In the genomic region with DNA sequence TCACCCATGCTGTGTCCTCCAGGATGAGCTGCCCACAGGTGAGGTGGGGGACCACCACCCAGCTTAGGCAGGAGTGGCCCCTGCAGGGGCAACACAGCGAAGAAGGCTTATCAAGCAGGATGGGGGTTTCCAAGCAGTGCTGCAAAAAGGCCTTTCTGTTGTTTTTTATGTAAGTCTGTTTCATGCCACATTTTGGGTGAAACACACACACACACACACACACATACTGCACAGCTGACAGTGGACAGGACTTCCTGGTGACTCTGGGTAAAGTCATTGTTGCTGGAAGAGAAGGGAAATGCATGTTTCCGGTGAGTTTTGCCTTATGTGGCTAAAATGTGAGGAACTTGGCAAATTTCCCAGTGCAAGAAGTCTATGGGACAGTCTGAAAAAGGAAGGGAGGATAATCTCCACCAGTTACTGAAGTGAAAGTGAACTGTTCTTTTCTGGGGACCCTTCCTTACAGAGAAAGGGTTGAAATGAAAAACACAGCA, we compare ENCODE assay signal across 8 cellular contexts.
A peak's percentile ranks its signal among the peaks of the same experiment; 100 is the strongest.
DNase-seq lines count a peak whose midpoint lies in the region; ATAC-seq and TF ChIP-seq lines count a peak whose summit lies in the region.

No MANE protein-coding gene starts in this region.

- peaks cover 5% of the 10 kb centered on the region for H3K9me3 Mint-ChIP-seq in CD8-positive, alpha-beta T cell
- no peaks in the 10 kb centered on the region for H3K9me3 Mint-ChIP-seq in nephron progenitor cell

- no peak overlapping the region for H3K27ac Mint-ChIP-seq in CD8-positive, alpha-beta T cell
- no peak overlapping the region for H3K27ac Mint-ChIP-seq in nephron progenitor cell

- POLR2A ChIA-PET in CD8-positive, alpha-beta T cell (lab: Charles Lee) = interaction anchor here (0.7 kb wide), 1 partner anchor 49 kb away, joined by 3 read pairs; no protein-coding TSS in a partner anchor
- POLR2A ChIA-PET in OCI-LY7 (lab: Charles Lee) = interaction anchor here (0.7 to 1.3 kb wide), 5 partner anchors 8 to 465 kb away, joined by 3 to 6 read pairs (median 3); no protein-coding TSS in a partner anchor

- no peak overlapping the region for H3K27ac ChIP-seq in CD8-positive, alpha-beta T cell (ENCODE audit: low read depth, low read length)
- H3K27ac ChIP-seq in OCI-LY7 (ENCODE audit: low read depth, low read length, poor library complexity, severe bottlenecking) (peak overlapping the region; percentile 42), colonic mucosa (peak overlapping the region; percentile 51), lung (ENCODE audit: low read depth in 1 of 2, low read length in 1 of 2) (peak overlapping the region; percentile 12 to 70), vagina (peak overlapping the region; percentile 21)

- H4K20me1 ChIP-seq in OCI-LY7 (ENCODE audit: insufficient read depth, low read length) = no peaks in the 10 kb centered on the region

- DNase-seq in CD8-positive, alpha-beta T cell = peak in 1 of 7 experiments; percentile 33
- DNase-seq in OCI-LY7 (ENCODE audit: low spot score) = peak; percentile 68
- DNase-seq in colonic mucosa = peak; percentile 47
- peak; percentile 45 for DNase-seq in lung (ENCODE audit: low spot score)
- no peak for DNase-seq in vagina (ENCODE audit: extremely low spot score in 2 of 2)
- DNase-seq in DMS114 treated with DMSO at 0.1 percent for 48 hours (lab: John Stamatoyannopoulos, UW; ENCODE audit: unreplicated experiment) = no peak
- DNase-seq in nephron progenitor cell = no peak

- H3K27me3 Mint-ChIP-seq in CD8-positive, alpha-beta T cell (ENCODE audit: low read depth) = no peaks in the 10 kb centered on the region
- H3K27me3 Mint-ChIP-seq in nephron progenitor cell (ENCODE audit: low read depth, poor library complexity) = peaks cover 3% of the 10 kb centered on the region

- 18 to 25% methylated on average over 2 of the region's 2 CpGs for WGBS in lung, 2 donors

- no peak overlapping the region for H3K4me3 Mint-ChIP-seq in CD8-positive, alpha-beta T cell
- H3K4me3 Mint-ChIP-seq in nephron progenitor cell = no peak overlapping the region

- peak overlapping the region; percentile 60 for H3K4me2 ChIP-seq in OCI-LY7 (ENCODE audit: low read length)

- CTCF ChIA-PET in CD8-positive, alpha-beta T cell (lab: Charles Lee) = no interaction called here
- CTCF ChIA-PET in OCI-LY7 (lab: Charles Lee; ENCODE audit: unreplicated experiment) = interaction anchor here (0.5 kb wide), 1 partner anchor 91 kb away, joined by 3 read pairs; no protein-coding TSS in a partner anchor

- H3K9me2 ChIP-seq in OCI-LY7 (ENCODE audit: insufficient read depth, low read length) = no peaks in the 10 kb centered on the region

- H3K36me3 ChIP-seq in CD8-positive, alpha-beta T cell (ENCODE audit: insufficient read depth, low read length) = no peaks in the 10 kb centered on the region
- no peaks in the 10 kb centered on the region for H3K36me3 ChIP-seq in OCI-LY7 (ENCODE audit: insufficient read depth, low read length)
- H3K36me3 ChIP-seq in colonic mucosa = no peaks in the 10 kb centered on the region
- H3K36me3 ChIP-seq in lung (ENCODE audit: control insufficient read depth in 2 of 2, insufficient read depth in 2 of 2, low read length in 2 of 2) = no peaks in the 10 kb centered on the region
- no peaks in the 10 kb centered on the region for H3K36me3 ChIP-seq in vagina

- peaks cover 13% of the 10 kb centered on the region for H3K4me1 ChIP-seq in CD8-positive, alpha-beta T cell (ENCODE audit: insufficient read depth, low read length)
- H3K4me1 ChIP-seq in OCI-LY7 (ENCODE audit: insufficient read depth, low read length, poor library complexity, severe bottlenecking) (peaks cover 42% of the 10 kb centered on the region), colonic mucosa (no peaks in the 10 kb centered on the region), lung (ENCODE audit: control insufficient read depth in 2 of 2, insufficient read depth in 2 of 2, low read length in 2 of 2) (peaks cover 3 to 4% of the 10 kb centered on the region in 2 donors), vagina (peaks cover 21% of the 10 kb centered on the region)

- no peaks in the 10 kb centered on the region for H3K9me3 ChIP-seq in CD8-positive, alpha-beta T cell (ENCODE audit: low read length)
- no peaks in the 10 kb centered on the region for H3K9me3 ChIP-seq in OCI-LY7 (ENCODE audit: low read length)
- H3K9me3 ChIP-seq in colonic mucosa = no peaks in the 10 kb centered on the region
- H3K9me3 ChIP-seq in lung (ENCODE audit: control insufficient read depth in 2 of 2, insufficient read depth in 1 of 2, low read length in 1 of 2) = no peaks in the 10 kb centered on the region
- no peaks in the 10 kb centered on the region for H3K9me3 ChIP-seq in vagina

- intact Hi-C loops in CD8-positive, alpha-beta T cell (cut with DNase I, micrococcal nuclease) = no loop called here
- intact Hi-C loops in OCI-LY7 (cut with micrococcal nuclease; ENCODE audit: unreplicated experiment) = no loop called here
- intact Hi-C loops in colonic mucosa (cut with DNase I) = no loop called here
- intact Hi-C loops in vagina (cut with DNase I) = no loop called here

- peak overlapping the region in 1 of 2 donors; percentile 13 for H3K9ac ChIP-seq in colonic mucosa (ENCODE audit: low read depth in 2 of 2, low read length in 2 of 2)

- ATAC-seq in CD8-positive, alpha-beta T cell = peak; percentile 46
- ATAC-seq in GM21529 (IDR thresholded peaks at IDR 0.05; ENCODE audit: unreplicated experiment) = peak; percentile 38
- ATAC-seq in lung (ENCODE audit: insufficient read depth, low FRiP score) = peak; percentile 80

- no peaks in the 10 kb centered on the region for H3K79me2 ChIP-seq in OCI-LY7 (ENCODE audit: insufficient read depth, low read depth, low read length)

- no peak overlapping the region for H3K4me3 ChIP-seq in CD8-positive, alpha-beta T cell (ENCODE audit: low read depth, low read length)
- H3K4me3 ChIP-seq in OCI-LY7 (ENCODE audit: low read depth, low read length, poor library complexity, severe bottlenecking) = peak overlapping the region; percentile 27
- H3K4me3 ChIP-seq in colonic mucosa = no peak overlapping the region
- no peak overlapping the region for H3K4me3 ChIP-seq in lung
- H3K4me3 ChIP-seq in vagina = no peak overlapping the region

- H2AFZ ChIP-seq in OCI-LY7 (ENCODE audit: low read length) = peak overlapping the region; percentile 38; the same call in 1 of the 2 replicates

- H3K4me1 Mint-ChIP-seq in CD8-positive, alpha-beta T cell (ENCODE audit: low read depth) = peaks cover 10% of the 10 kb centered on the region
- peaks cover 6% of the 10 kb centered on the region for H3K4me1 Mint-ChIP-seq in nephron progenitor cell

- no TSS peak for BruUV-seq in OCI-LY7 (replicated peaks; lab: Mats Ljungman, UMichigan)

- no peaks in the 10 kb centered on the region for H3K27me3 ChIP-seq in CD8-positive, alpha-beta T cell (ENCODE audit: insufficient read depth, low read length)
- H3K27me3 ChIP-seq in colonic mucosa (no peaks in the 10 kb centered on the region), lung (ENCODE audit: control insufficient read depth, insufficient read depth) (no peaks in the 10 kb centered on the region), vagina (no peaks in the 10 kb centered on the region)

- no peak for TF ChIP-seq CTCF in CD8-positive, alpha-beta T cell (IDR thresholded peaks at IDR 0.05)
- no peak for TF ChIP-seq CTCF in OCI-LY7 (conservative IDR thresholded peaks at IDR 0.05; ENCODE audit: low read length)
- no peak for TF ChIP-seq CTCF in colonic mucosa (IDR thresholded peaks at IDR 0.05)
- no peak for TF ChIP-seq CTCF in lung (IDR thresholded peaks at IDR 0.05; ENCODE audit: control extremely low read depth, extremely low read depth)
- no peak for TF ChIP-seq CTCF in vagina (IDR thresholded peaks at IDR 0.05)
- TF ChIP-seq CTCF in nephron progenitor cell (IDR thresholded peaks at IDR 0.05) = no peak

- no peak for TF ChIP-seq POLR2A in vagina (IDR thresholded peaks at IDR 0.05)

- no peaks in the 10 kb centered on the region for H3K36me3 Mint-ChIP-seq in CD8-positive, alpha-beta T cell
- H3K36me3 Mint-ChIP-seq in nephron progenitor cell (ENCODE audit: low read depth) = no peaks in the 10 kb centered on the region

Comparison
In these comparisons a context has a peak if more than half of its experiments do, and no peak if none do; other contexts are left out.
1. DNase-seq: peak in OCI-LY7 (single experiment), colonic mucosa (single experiment) and lung (single experiment); none in vagina (0 of 2), DMS114 treated with DMSO at 0.1 percent for 48 hours (single experiment) and nephron progenitor cell (single experiment).
2. Peak in every context shown above with its lines, with median percentiles within 50 percentile points of each other: ATAC-seq.